ENCODE assay signal across 23 cellular contexts in genomic region chr17:35183332-35183731, GRCh38. TPM values are rescaled to one million over a fixed set of nuclear protein-coding genes. Genes with fewer than 3 reads are reported as not detected.
"Had no signal": no experiment of that assay in that cellular context is flagged by ENCODE, and none has a peak within 500 bp of the region (broad histone marks: within the 10 kb centered on the region; RNA-seq: fewer than 3 reads in every experiment).

No MANE protein-coding gene starts in this region.

- H3K9ac ChIP-seq: parathyroid adenoma had no signal

- H3K4me3 Mint-ChIP-seq: activated T-helper 1 cell treated with anti-CD3 and anti-CD28 coated beads, Interleukin-12 subunit alpha, Interleukin-12 subunit beta, Interleukin-2, Interleukin-4 antibody, amounts not matched to agents 30 ng/mL and 10 ng/mL and 1 ng/mL, durations not matched to agents 14 hours and 24 hours and 36 hours; natural killer cell; WTC11 had no signal

- H3K4me1 Mint-ChIP-seq: WTC11 had no signal

- H3K9me3 ChIP-seq: ascending aorta, neutrophil, sigmoid colon, tibial nerve, vagina had no signal

- H3K27ac Mint-ChIP-seq: activated T-helper 1 cell treated with anti-CD3 and anti-CD28 coated beads, Interleukin-12 subunit alpha, Interleukin-12 subunit beta, Interleukin-2, Interleukin-4 antibody, amounts not matched to agents 30 ng/mL and 10 ng/mL and 1 ng/mL, durations not matched to agents 14 hours and 24 hours and 36 hours; WTC11 had no signal

- H3K79me2 ChIP-seq: hepatocyte, parathyroid adenoma had no signal

- H3K9me3 Mint-ChIP-seq: natural killer cell had no signal

- H3K4me1 ChIP-seq: ascending aorta, parathyroid adenoma, sigmoid colon, tibial nerve, vagina had no signal

- H3K36me3 ChIP-seq: ascending aorta, neutrophil, sigmoid colon, spleen, tibial nerve, vagina had no signal

- H3K27ac ChIP-seq: ascending aorta, cardiac muscle cell, dorsolateral prefrontal cortex, hepatocyte, neutrophil, parathyroid adenoma, sigmoid colon, spleen, tibial nerve, vagina had no signal

- ATAC-seq: esophagus mucosa, left lobe of liver, SK-N-SH treated with all-trans-retinoic acid at 6 μM for 48 hours, WTC11 had no signal

- H3K4me2 ChIP-seq: hepatocyte had no signal

- H3K27me3 ChIP-seq: ascending aorta, cardiac muscle cell, sigmoid colon, spleen, tibial nerve, vagina had no signal

- H3K36me3 Mint-ChIP-seq: natural killer cell, WTC11 had no signal

- DNase-seq: activated CD4-positive, alpha-beta T cell treated with anti-CD3 and anti-CD28 coated beads, Interleukin-2, amount 50 U/mL, for 1 hour; activated naive CD4-positive, alpha-beta T cell; dorsolateral prefrontal cortex; natural killer cell; sigmoid colon; spleen had no signal

- H3K4me3 ChIP-seq: ascending aorta, cardiac muscle cell, dorsolateral prefrontal cortex, hepatocyte, sigmoid colon, spleen, tibial nerve, vagina had no signal

RNA-seq across cellular contexts. Expression of gene SLC35G3, which starts 10.9 kb away (rescaled TPM):
- total RNA-seq: activated T-helper 1 cell treated with anti-CD3 and anti-CD28 coated beads, Interleukin-12 subunit alpha, Interleukin-12 subunit beta, Interleukin-2, Interleukin-4 antibody, amounts not matched to agents 30 ng/mL and 10 ng/mL and 1 ng/mL, durations not matched to agents 14 hours and 24 hours and 36 hours; ascending aorta; cardiac muscle cell; dorsolateral prefrontal cortex; esophagus mucosa; glomerular endothelial cell; hepatocyte; left lobe of liver; mucosa of gallbladder; natural killer cell; sigmoid colon; spleen; subcutaneous adipose tissue; T-helper 1 cell treated with Interleukin-12 subunit alpha and Interleukin-12 subunit beta and Interleukin-4 antibody, amounts not matched to agents 30 ng/mL and 1 ng/mL, for 36 hours; tibial nerve; vagina; WTC11 had no signal
- polyA plus RNA-seq: hepatocyte, keratinocyte, sigmoid colon had no signal

RNA-seq across cellular contexts. Expression of gene UNC45B, which starts 35.7 kb away (rescaled TPM):
- total RNA-seq: activated T-helper 1 cell treated with anti-CD3 and anti-CD28 coated beads, Interleukin-12 subunit alpha, Interleukin-12 subunit beta, Interleukin-2, Interleukin-4 antibody, amounts not matched to agents 30 ng/mL and 10 ng/mL and 1 ng/mL, durations not matched to agents 14 hours and 24 hours and 36 hours; ascending aorta; esophagus mucosa; hepatocyte; left lobe of liver; sigmoid colon; subcutaneous adipose tissue; tibial nerve; vagina had no signal
- polyA plus RNA-seq: hepatocyte had no signal
